ENCODE assay signal across 9 cellular contexts in the genomic region with DNA sequence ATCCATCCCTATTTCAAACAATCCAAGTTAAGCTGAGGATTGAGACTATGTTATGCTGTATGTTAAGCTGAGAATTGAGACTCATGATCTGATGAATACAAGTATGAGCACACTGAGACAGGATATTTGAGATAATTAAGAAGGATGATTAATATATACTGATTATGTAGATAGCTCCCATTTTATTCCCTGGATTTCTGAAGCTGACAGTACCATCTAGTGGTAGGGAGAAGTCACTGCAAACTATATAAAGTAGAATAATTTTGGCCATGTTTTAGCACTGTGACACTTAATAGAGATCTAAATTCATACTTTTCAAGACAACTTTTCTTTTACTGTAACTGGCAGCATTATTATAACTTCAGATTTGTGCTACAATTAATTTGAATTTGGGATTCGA. TPM values are rescaled to one million over a fixed set of nuclear protein-coding genes. Genes with fewer than 3 reads are reported as not detected.
A peak's percentile ranks its signal among the peaks of the same experiment; 100 is the strongest.
DNase-seq lines count a peak whose midpoint lies in the region; ATAC-seq and TF ChIP-seq lines count a peak whose summit lies in the region.
"Had no signal": no experiment of that assay in that cellular context is flagged by ENCODE, and none has a peak within 500 bp of the region (broad histone marks: within the 10 kb centered on the region; RNA-seq: fewer than 3 reads in every experiment).

No MANE protein-coding gene starts in this region.

- no peak overlapping the region for H3K4me3 ChIP-seq in esophagus muscularis mucosa
- no peak overlapping the region for H3K4me3 ChIP-seq in testis
- H3K4me3 ChIP-seq: skin epidermis had no signal

- intact Hi-C loops in esophagus muscularis mucosa (cut with DNase I) = loop anchor here (10.0 kb wide), 1 partner anchor 601 kb away; no protein-coding TSS in a partner anchor
- intact Hi-C loops in testis (cut with DNase I; ENCODE audit: low total_unique reads) = no loop called here

- ATAC-seq in GM21390 (IDR thresholded peaks at IDR 0.05; ENCODE audit: unreplicated experiment) = no peak

- DNase-seq in SHP77 treated with DMSO at 0.1 percent for 48 hours (lab: John Stamatoyannopoulos, UW) = peak; percentile 9
- DNase-seq in SHP77 (lab: John Stamatoyannopoulos, UW) = no peak
- peak; percentile 33 for DNase-seq in NCI-H748 treated with DMSO at 0.1 percent for 48 hours (lab: John Stamatoyannopoulos, UW)
- no peak for DNase-seq in esophagus muscularis mucosa (ENCODE audit: extremely low spot score)
- DNase-seq in testis = no peak
- no peak for DNase-seq in putamen (ENCODE audit: low spot score)
- DNase-seq in stimulated activated CD8-positive, alpha-beta memory T cell treated with anti-CD3 and anti-CD28 coated beads, Interleukin-4, amount 100 ng/mL, for 48 hours = no peak

- H3K4me1 ChIP-seq in esophagus muscularis mucosa (no peaks in the 10 kb centered on the region), testis (no peaks in the 10 kb centered on the region)

- H3K27ac ChIP-seq in esophagus muscularis mucosa (replicated peaks in 1 of 4) = no peak overlapping the region
- no peak overlapping the region for H3K27ac ChIP-seq in testis
- H3K27ac ChIP-seq: skin epidermis had no signal

- WGBS in esophagus muscularis mucosa = 35% methylated on average over 1 of the region's 1 CpG
- WGBS in testis, 2 donors = 70 to 89% methylated on average over 1 of the region's 1 CpG

- no peak for TF ChIP-seq EP300 in esophagus muscularis mucosa (IDR thresholded peaks at IDR 0.05)

- H3K9me3 ChIP-seq in esophagus muscularis mucosa (no peaks in the 10 kb centered on the region), testis (no peaks in the 10 kb centered on the region)

- TF ChIP-seq POLR2A in esophagus muscularis mucosa (IDR thresholded peaks at IDR 0.05; ENCODE audit: low read depth) (no peak), testis (IDR thresholded peaks at IDR 0.05) (no peak)

- no peaks in the 10 kb centered on the region for H3K27me3 ChIP-seq in esophagus muscularis mucosa
- no peaks in the 10 kb centered on the region for H3K27me3 ChIP-seq in testis

- H3K36me3 ChIP-seq in esophagus muscularis mucosa (peaks cover 0 to 9% (median 2%) of the 10 kb centered on the region in 4 donors), testis (ENCODE audit: low read depth, missing control alignments) (no peaks in the 10 kb centered on the region)

- peak; percentile 49 to 64 (median 62) for TF ChIP-seq CTCF in esophagus muscularis mucosa (IDR thresholded peaks at IDR 0.05)
- peak in 2 of 3 experiments; percentile 23 to 48 for TF ChIP-seq CTCF in testis (IDR thresholded peaks at IDR 0.05)

RNA-seq across cellular contexts. Expression of gene PHF6, which starts 23.1 kb away (rescaled TPM):
- 10 to 100 TPM in 1 of 4 donors, 1 to 10 TPM in 3; 8.0 to 10.1 (median 9.7) TPM for total RNA-seq in esophagus muscularis mucosa
- total RNA-seq in testis = 10 to 100 TPM; 24.3 to 30.0 TPM
- 12.4 TPM for polyA plus RNA-seq in testis (ENCODE audit: insufficient read depth, low read depth, low replicate concordance)

Comparison
In these comparisons a context has a peak if more than half of its experiments do, and no peak if none do; other contexts are left out.
1. DNase-seq: peak in SHP77 treated with DMSO at 0.1 percent for 48 hours (single experiment) and NCI-H748 treated with DMSO at 0.1 percent for 48 hours (single experiment); none in SHP77 (0 of 2), esophagus muscularis mucosa (single experiment), testis (single experiment), putamen (single experiment) and stimulated activated CD8-positive, alpha-beta memory T cell treated with anti-CD3 and anti-CD28 coated beads, Interleukin-4, amount 100 ng/mL, for 48 hours (single experiment).